In genomic region chr15:76221085-76221767, GRCh38 we compare ENCODE assay signal across 20 cellular contexts.
"Had no signal": no experiment of that assay in that cellular context is flagged by ENCODE, and none has a peak within 500 bp of the region (broad histone marks: within the 10 kb centered on the region; RNA-seq: fewer than 3 reads in every experiment).

No MANE protein-coding gene starts in this region.

- H3K27ac ChIP-seq: left ventricle myocardium inferior, ovary, right atrium auricular region, skin epidermis, spleen, tibial nerve, upper lobe of left lung, vagina had no signal

- H3K4me3 ChIP-seq: left ventricle myocardium inferior, lung, ovary, right atrium auricular region, skin epidermis, spleen, tibial nerve, upper lobe of left lung, vagina had no signal

- FAIRE-seq: islet of Langerhans had no signal

- H3K36me3 ChIP-seq: ovary had no signal

- DNase-seq: hypothalamus; immature natural killer cell; kidney; left ventricle myocardium inferior; mesendoderm; naive thymus-derived CD4-positive, alpha-beta T cell; ovary; spleen; stimulated activated CD4-positive, alpha-beta T cell treated with anti-CD3 and anti-CD28 coated beads, Interleukin-4, amount 100 ng/mL, for 24 hours; stimulated activated naive CD4-positive, alpha-beta T cell; upper lobe of left lung had no signal

- H3K9me3 ChIP-seq: ovary, right atrium auricular region, spleen, upper lobe of left lung, vagina had no signal

- H3K4me1 ChIP-seq: spleen had no signal

- ATAC-seq: naive thymus-derived CD4-positive, alpha-beta T cell; natural killer cell treated with Interleukin-12 subunit alpha and Interleukin-12 subunit beta and Interleukin-15 and Interleukin-18, amount 100 ng/mL, for 72 hours; sciatic nerve; stimulated activated effector memory CD8-positive, alpha-beta T cell treated with anti-CD3 and anti-CD28 coated beads, Interleukin-12 subunit alpha, Interleukin-12 subunit beta, amount 100 ng/mL, for 72 hours had no signal

- H3K27me3 ChIP-seq: ovary, right atrium auricular region, spleen, tibial nerve, upper lobe of left lung, vagina had no signal
